1 cellular context compared by ENCODE assay signal in the genomic region with DNA sequence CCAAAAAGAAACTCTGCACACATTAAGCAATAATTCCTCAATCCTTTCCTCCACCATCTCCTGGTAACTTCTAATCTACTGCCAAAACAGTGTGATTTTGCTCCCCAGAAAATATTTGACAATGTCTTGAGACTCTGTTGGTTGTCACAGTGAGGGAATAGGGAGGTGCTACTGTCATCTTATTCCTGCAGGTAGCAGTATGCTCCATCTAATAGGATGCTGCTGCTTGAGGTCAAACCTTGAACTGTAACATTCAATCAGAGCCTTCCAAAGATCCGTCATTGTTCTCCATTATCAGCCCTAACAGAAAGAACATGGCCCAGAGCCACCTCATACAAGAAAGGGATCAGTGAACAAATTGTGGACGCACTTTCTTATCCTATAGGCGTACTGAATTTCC.
TF ChIP-seq lines count a peak whose summit lies in the region.

No MANE protein-coding gene starts in this region.

TF ChIP-seq in Ishikawa, 13 proteins besides CTCF, POLR2A, EP300 and RAD21 (continued from another document):
- TF ChIP-seq, protein P1, sequence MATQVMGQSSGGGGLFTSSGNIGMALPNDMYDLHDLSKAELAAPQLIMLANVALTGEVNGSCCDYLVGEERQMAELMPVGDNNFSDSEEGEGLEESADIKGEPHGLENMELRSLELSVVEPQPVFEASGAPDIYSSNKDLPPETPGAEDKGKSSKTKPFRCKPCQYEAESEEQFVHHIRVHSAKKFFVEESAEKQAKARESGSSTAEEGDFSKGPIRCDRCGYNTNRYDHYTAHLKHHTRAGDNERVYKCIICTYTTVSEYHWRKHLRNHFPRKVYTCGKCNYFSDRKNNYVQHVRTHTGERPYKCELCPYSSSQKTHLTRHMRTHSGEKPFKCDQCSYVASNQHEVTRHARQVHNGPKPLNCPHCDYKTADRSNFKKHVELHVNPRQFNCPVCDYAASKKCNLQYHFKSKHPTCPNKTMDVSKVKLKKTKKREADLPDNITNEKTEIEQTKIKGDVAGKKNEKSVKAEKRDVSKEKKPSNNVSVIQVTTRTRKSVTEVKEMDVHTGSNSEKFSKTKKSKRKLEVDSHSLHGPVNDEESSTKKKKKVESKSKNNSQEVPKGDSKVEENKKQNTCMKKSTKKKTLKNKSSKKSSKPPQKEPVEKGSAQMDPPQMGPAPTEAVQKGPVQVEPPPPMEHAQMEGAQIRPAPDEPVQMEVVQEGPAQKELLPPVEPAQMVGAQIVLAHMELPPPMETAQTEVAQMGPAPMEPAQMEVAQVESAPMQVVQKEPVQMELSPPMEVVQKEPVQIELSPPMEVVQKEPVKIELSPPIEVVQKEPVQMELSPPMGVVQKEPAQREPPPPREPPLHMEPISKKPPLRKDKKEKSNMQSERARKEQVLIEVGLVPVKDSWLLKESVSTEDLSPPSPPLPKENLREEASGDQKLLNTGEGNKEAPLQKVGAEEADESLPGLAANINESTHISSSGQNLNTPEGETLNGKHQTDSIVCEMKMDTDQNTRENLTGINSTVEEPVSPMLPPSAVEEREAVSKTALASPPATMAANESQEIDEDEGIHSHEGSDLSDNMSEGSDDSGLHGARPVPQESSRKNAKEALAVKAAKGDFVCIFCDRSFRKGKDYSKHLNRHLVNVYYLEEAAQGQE (IDR thresholded peaks at IDR 0.05; ENCODE audit: low read depth): no peak
